ENCODE assay signal across 24 cellular contexts in the genomic region with DNA sequence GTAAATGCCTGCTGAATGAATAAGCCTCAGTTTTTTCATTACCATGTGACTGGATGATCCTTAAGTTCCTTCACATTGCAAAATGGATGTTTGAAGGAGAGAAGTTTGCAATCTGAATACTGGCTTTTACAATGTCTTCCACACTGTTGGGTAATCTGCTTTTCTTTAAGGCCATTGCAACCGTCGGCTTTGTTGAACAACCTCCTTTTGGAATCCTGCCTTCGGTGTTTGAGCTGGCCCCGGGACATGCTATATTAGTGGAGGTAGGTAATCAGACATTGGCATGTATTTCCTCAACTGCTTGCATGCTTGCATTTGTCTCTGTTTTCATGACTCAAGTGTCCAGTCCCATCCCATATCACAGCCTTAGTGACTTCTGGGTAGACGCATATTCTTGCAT. TPM values are rescaled to one million over a fixed set of nuclear protein-coding genes. Genes with fewer than 3 reads are reported as not detected.
"Had no signal": no experiment of that assay in that cellular context is flagged by ENCODE, and none has a peak within 500 bp of the region (broad histone marks: within the 10 kb centered on the region; RNA-seq: fewer than 3 reads in every experiment).

No MANE protein-coding gene starts in this region.

- FAIRE-seq: K562 had no signal

- H3K4me2 ChIP-seq: KMS-11, SK-N-SH had no signal

- H3K9me3 ChIP-seq: SK-N-SH had no signal

- H3K27me3 Mint-ChIP-seq: IgD-negative memory B cell had no signal

- H3K4me3 ChIP-seq: K562 had no signal

- H3K27ac ChIP-seq: KMS-11, RWPE1 had no signal

- DNase-seq: Kasumi-1, MM.1S, NCI-H1092 treated with DMSO at 0.1 percent for 48 hours, NCI-H1436, NCI-H187, NCI-H2029, NCI-H2081 treated with DMSO at 0.1 percent for 48 hours, NCI-H2171, NCI-H226, NCI-H446, NCI-H510A, NCI-H524 treated with DMSO at 0.1 percent for 48 hours, NCI-H69, NCI-H774, PC-3, SHP77, SK-N-SH had no signal

- H3K27ac Mint-ChIP-seq: IgD-negative memory B cell had no signal

- H3K4me3 Mint-ChIP-seq: IgD-negative memory B cell had no signal

- ATAC-seq: K562, Panc1, PC-3 had no signal

RNA-seq across cellular contexts. Expression of gene DLEC1, which starts 49.1 kb away (rescaled TPM):
- total RNA-seq: HT1080, K562, PC-3, SK-MEL-5 had no signal

RNA-seq across cellular contexts. Expression of gene MYD88, which starts 50.3 kb away (rescaled TPM):
- total RNA-seq: HT1080 had no signal
